Comparison of ENCODE assay signal across 10 cellular contexts in genomic region chr19:4390862-4391693, GRCh38. TPM values are rescaled to one million over a fixed set of nuclear protein-coding genes. Genes with fewer than 3 reads are reported as not detected.
DNase-seq lines count a peak whose midpoint lies in the region; ATAC-seq and TF ChIP-seq lines count a peak whose summit lies in the region.
"Had no signal": no experiment of that assay in that cellular context is flagged by ENCODE, and none has a peak within 500 bp of the region (broad histone marks: within the 10 kb centered on the region; RNA-seq: fewer than 3 reads in every experiment).

No MANE protein-coding gene starts in this region.

- no peaks in the 10 kb centered on the region for H3K9me3 Mint-ChIP-seq in neural progenitor cell
- H3K9me3 Mint-ChIP-seq: activated T-cell treated with anti-CD3 and anti-CD28 coated beads, Interleukin-2, amount 50 U/mL, for 4 hours had no signal

- peak overlapping the region; percentile 39 to 98 (median 76) for H3K4me2 ChIP-seq in BLaER1 treated with 17β-estradiol and CSF1 and Interleukin-3, amounts not matched to agents 10 nM and 100 nM
- H3K4me2 ChIP-seq in neural progenitor cell = peak overlapping the region; percentile 75

- peaks cover 78% of the 10 kb centered on the region for H3K4me1 Mint-ChIP-seq in neural progenitor cell

- peaks cover 30 to 86% (median 56%) of the 10 kb centered on the region in 11 experiments for H3K36me3 ChIP-seq in BLaER1 treated with 17β-estradiol and CSF1 and Interleukin-3, amounts not matched to agents 10 nM and 100 nM
- H3K36me3 ChIP-seq in RWPE2 (ENCODE audit: low read depth) = peaks cover 34% of the 10 kb centered on the region
- H3K36me3 ChIP-seq in esophagus squamous epithelium = peaks cover 0 to 48% (median 9%) of the 10 kb centered on the region in 3 donors
- H3K36me3 ChIP-seq in neural progenitor cell = no peaks in the 10 kb centered on the region

- H3K9ac ChIP-seq in BLaER1 treated with 17β-estradiol and CSF1 and Interleukin-3, amounts not matched to agents 10 nM and 100 nM = peak overlapping the region; percentile 5 to 74 (median 62); a peak in 21 of 22 replicates
- no peak overlapping the region for H3K9ac ChIP-seq in neural progenitor cell

- no peak overlapping the region for H2AFZ ChIP-seq in neural progenitor cell (replicated peaks)

- peak overlapping the region; percentile 79 for H3K4me3 Mint-ChIP-seq in neural progenitor cell
- H3K4me3 Mint-ChIP-seq: activated T-cell treated with anti-CD3 and anti-CD28 coated beads, Interleukin-2, amount 50 U/mL, for 4 hours had no signal

- intact Hi-C loops in esophagus squamous epithelium (cut with DNase I) = no loop called here

- peak overlapping the region; percentile 81 for H3K27ac Mint-ChIP-seq in neural progenitor cell

- no peaks in the 10 kb centered on the region for H3K36me3 Mint-ChIP-seq in neural progenitor cell

- DNase-seq in RWPE2 (ENCODE audit: low spot score) (no peak), esophagus squamous epithelium (lab: John Stamatoyannopoulos, UW) (no peak), neural progenitor cell (ENCODE audit: low spot score) (no peak), NCI-H146 (lab: John Stamatoyannopoulos, UW) (no peak)
- DNase-seq in stimulated activated naive CD4-positive, alpha-beta T cell treated with Interleukin-2 at 50 U/mL for 16 hours (lab: John Stamatoyannopoulos, UW) = no peak
- DNase-seq: activated T-cell treated with anti-CD3 and anti-CD28 coated beads, Interleukin-2, amount 50 U/mL, for 4 hours; occipital lobe had no signal

- WGBS in esophagus squamous epithelium, 2 donors = 42 to 51% methylated on average over 15 to 20 of the region's 23 CpGs

- peaks cover 51 to 99% (median 72%) of the 10 kb centered on the region in 10 experiments for H3K4me1 ChIP-seq in BLaER1 treated with 17β-estradiol and CSF1 and Interleukin-3, amounts not matched to agents 10 nM and 100 nM
- H3K4me1 ChIP-seq in RWPE2 (ENCODE audit: insufficient read depth, poor library complexity, severe bottlenecking) = peaks cover 36% of the 10 kb centered on the region
- peaks cover 53 to 100% (median 73%) of the 10 kb centered on the region in 3 donors for H3K4me1 ChIP-seq in esophagus squamous epithelium
- peaks cover 72% of the 10 kb centered on the region for H3K4me1 ChIP-seq in neural progenitor cell

- H4K20me1 ChIP-seq in BLaER1 treated with 17β-estradiol and CSF1 and Interleukin-3, amounts not matched to agents 10 nM and 100 nM = peaks cover 95 to 100% (median 99%) of the 10 kb centered on the region in 11 experiments
- peaks cover 25% of the 10 kb centered on the region for H4K20me1 ChIP-seq in neural progenitor cell (ENCODE audit: low read depth)

- peaks cover 68% of the 10 kb centered on the region for H3F3A ChIP-seq in neural progenitor cell (ENCODE audit: low read depth)

- peak overlapping the region in 4 of 10 experiments; percentile 10 to 42 (median 28); a peak in 6 of 20 replicates for H3K4me3 ChIP-seq in BLaER1 treated with 17β-estradiol and CSF1 and Interleukin-3, amounts not matched to agents 10 nM and 100 nM
- no peak overlapping the region for H3K4me3 ChIP-seq in RWPE2 (ENCODE audit: severe bottlenecking)
- peak overlapping the region in 3 of 4 donors; percentile 29 to 44 (median 30) for H3K4me3 ChIP-seq in esophagus squamous epithelium
- H3K4me3 ChIP-seq in neural progenitor cell = peak overlapping the region; percentile 30

- TF ChIP-seq POLR2A in esophagus squamous epithelium (IDR thresholded peaks at IDR 0.05) = no peak

- peaks cover 10% of the 10 kb centered on the region for H3K27me3 Mint-ChIP-seq in neural progenitor cell (ENCODE audit: insufficient read depth, low read depth)

- peak overlapping the region in 10 of 11 experiments; percentile 21 to 72 (median 49); a peak in 14 of 22 replicates for H3K27ac ChIP-seq in BLaER1 treated with 17β-estradiol and CSF1 and Interleukin-3, amounts not matched to agents 10 nM and 100 nM
- H3K27ac ChIP-seq in RWPE2 (ENCODE audit: poor library complexity, severe bottlenecking) = peak overlapping the region; percentile 94
- peak overlapping the region; percentile 81 to 93 (median 86) for H3K27ac ChIP-seq in esophagus squamous epithelium
- H3K27ac ChIP-seq in neural progenitor cell = peak overlapping the region; percentile 96

- no peaks in the 10 kb centered on the region for H3K9me3 ChIP-seq in BLaER1 treated with 17β-estradiol and CSF1 and Interleukin-3, amounts not matched to agents 10 nM and 100 nM (replicated peaks in 1 of 11)
- no peaks in the 10 kb centered on the region for H3K9me3 ChIP-seq in RWPE2 (ENCODE audit: severe bottlenecking)
- no peaks in the 10 kb centered on the region for H3K9me3 ChIP-seq in esophagus squamous epithelium
- no peaks in the 10 kb centered on the region for H3K9me3 ChIP-seq in neural progenitor cell (ENCODE audit: low read depth)

- no peaks in the 10 kb centered on the region for H3K27me3 ChIP-seq in BLaER1 treated with 17β-estradiol and CSF1 and Interleukin-3, amounts not matched to agents 10 nM and 100 nM
- H3K27me3 ChIP-seq in RWPE2 (ENCODE audit: insufficient read depth, poor library complexity, severe bottlenecking) = no peaks in the 10 kb centered on the region
- H3K27me3 ChIP-seq in esophagus squamous epithelium = no peaks in the 10 kb centered on the region
- H3K27me3 ChIP-seq in neural progenitor cell = no peaks in the 10 kb centered on the region

- peaks cover 90% of the 10 kb centered on the region for H3K79me2 ChIP-seq in neural progenitor cell (ENCODE audit: low read depth)

- TF ChIP-seq CTCF in RWPE2 (IDR thresholded peaks at IDR 0.05; ENCODE audit: poor library complexity, severe bottlenecking) = no peak
- TF ChIP-seq CTCF in esophagus squamous epithelium (IDR thresholded peaks at IDR 0.05) = no peak
- no peak for TF ChIP-seq CTCF in neural progenitor cell (IDR thresholded peaks at IDR 0.05)

- ATAC-seq in RWPE2 (ENCODE audit: low read depth) (peak; percentile 69), GM19455 (IDR thresholded peaks at IDR 0.05; ENCODE audit: unreplicated experiment) (no peak), HG03139 (IDR thresholded peaks at IDR 0.05; ENCODE audit: unreplicated experiment) (no peak)
- ATAC-seq: activated T-cell treated with anti-CD3 and anti-CD28 coated beads, Interleukin-2, amount 50 U/mL, for 4 hours had no signal

RNA-seq across cellular contexts. Expression of gene SH3GL1, which starts 9.3 kb away (rescaled TPM):
- total RNA-seq in esophagus squamous epithelium = 100 to 1,000 TPM in 2 of 4 donors, 10 to 100 TPM in 2; 67.4 to 131 (median 91.2) TPM
- total RNA-seq in neural progenitor cell (ENCODE audit: low replicate concordance) = 25.3 and 87.0 TPM in 2 replicates

RNA-seq across cellular contexts. Expression of gene CHAF1A, which starts 11.4 kb away (rescaled TPM):
- total RNA-seq in esophagus squamous epithelium (10 to 100 TPM in 3 of 4 donors, 1 to 10 TPM in 1; 7.6 to 20.9 (median 11.9) TPM), neural progenitor cell (ENCODE audit: low replicate concordance) (37.5 and 82.1 TPM in 2 replicates)

RNA-seq across cellular contexts. Expression of gene MPND, which starts 47.7 kb away (rescaled TPM):
- total RNA-seq in esophagus squamous epithelium = 10 to 100 TPM in 1 of 4 donors, 1 to 10 TPM in 3; 2.5 to 11.1 (median 6.5) TPM
- 10.6 and 30.4 TPM in 2 replicates for total RNA-seq in neural progenitor cell (ENCODE audit: low replicate concordance)

RNA-seq across cellular contexts. Expression of gene STAP2, which starts 52.5 kb away (rescaled TPM):
- 100 to 1,000 TPM in 1 of 4 donors, 10 to 100 TPM in 3; 61.4 to 131 (median 82.5) TPM for total RNA-seq in esophagus squamous epithelium
- total RNA-seq in neural progenitor cell (ENCODE audit: low replicate concordance) = 5.7 and 6.8 TPM in 2 replicates
